13 cellular contexts compared by ENCODE assay signal in the genomic region with DNA sequence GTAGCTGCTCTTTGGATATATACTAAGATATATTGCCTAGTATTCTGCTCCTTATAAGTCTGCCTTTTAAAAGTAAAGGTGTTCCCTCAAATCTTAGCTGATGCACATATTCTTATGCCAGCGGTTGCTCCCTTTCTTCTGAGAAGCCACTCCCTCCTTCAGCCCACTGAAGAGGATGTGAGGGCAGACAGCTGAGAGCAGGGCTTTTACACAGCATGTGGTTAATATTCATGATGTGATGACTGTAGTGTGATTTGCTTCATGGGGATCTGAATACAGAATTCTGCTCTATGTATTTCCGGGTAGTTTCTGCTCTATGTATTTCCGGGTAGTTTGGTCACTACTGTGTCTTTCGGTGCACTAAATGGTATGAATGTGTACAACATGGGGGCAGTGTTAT.
DNase-seq lines count a peak whose midpoint lies in the region; ATAC-seq and TF ChIP-seq lines count a peak whose summit lies in the region.
"Had no signal": no experiment of that assay in that cellular context is flagged by ENCODE, and none has a peak within 500 bp of the region (broad histone marks: within the 10 kb centered on the region; RNA-seq: fewer than 3 reads in every experiment).

No MANE protein-coding gene starts in this region.

- H3K4me1 ChIP-seq in neutrophil (ENCODE audit: control insufficient read depth in 1 of 2, insufficient read depth in 1 of 2, low read depth in 1 of 2, low read length in 1 of 2) = peaks cover 5 to 18% of the 10 kb centered on the region in 2 experiments
- H3K4me1 ChIP-seq in right lobe of liver = no peaks in the 10 kb centered on the region
- H3K4me1 ChIP-seq in PC-9 (replicated peaks; ENCODE audit: insufficient read depth) = no peaks in the 10 kb centered on the region

- no peaks in the 10 kb centered on the region for H3F3A ChIP-seq in PC-9 (ENCODE audit: insufficient read depth, low read depth)

- no peak for TF ChIP-seq POLR2A in right lobe of liver (IDR thresholded peaks at IDR 0.05)

- CTCF ChIA-PET in PC-9 (lab: Charles Lee) = no interaction called here

- H3K9me2 ChIP-seq in PC-9 (ENCODE audit: insufficient read depth) = no peaks in the 10 kb centered on the region

- H4K20me1 ChIP-seq in PC-9 (ENCODE audit: insufficient read depth) = no peaks in the 10 kb centered on the region

- BruUV-seq in PC-9 (replicated peaks; lab: Mats Ljungman, UMichigan) = no TSS peak

- H3K27ac ChIP-seq in neutrophil (peak overlapping the region; percentile 40), right lobe of liver (no peak overlapping the region), PC-9 (no peak overlapping the region)

- intact Hi-C loops in right lobe of liver (cut with DNase I) (no loop called here), PC-9 (cut with micrococcal nuclease; ENCODE audit: unreplicated experiment) (no loop called here)

- POLR2A ChIA-PET in PC-9 (lab: Charles Lee; ENCODE audit: unreplicated experiment) = no interaction called here

- H3K4me2 ChIP-seq in PC-9 = no peak overlapping the region

- no peak overlapping the region for H2AFZ ChIP-seq in PC-9

- TF ChIP-seq CTCF in neutrophil (IDR thresholded peaks at IDR 0.05) (no peak), right lobe of liver (IDR thresholded peaks at IDR 0.05) (no peak), PC-9 (conservative IDR thresholded peaks at IDR 0.05) (no peak)

- 78% methylated on average over 4 of the region's 4 CpGs for WGBS in right lobe of liver (ENCODE audit: insufficient coverage, low coverage, low lambda C conversion rate, missing lambda C conversion rate)

- DNase-seq in ELR (ENCODE audit: low read depth) (peak; percentile 12), MV-4-11 (lab: John Stamatoyannopoulos, UW) (peak; percentile 18), astrocyte of the hippocampus (ENCODE audit: low read depth, low spot score) (peak; percentile 8), right lobe of liver (no peak), PC-9 (no peak)
- DNase-seq: activated CD4-positive, alpha-beta T cell treated with anti-CD3 and anti-CD28 coated beads, Interleukin-2, amount 50 U/mL, for 48 hours; activated naive CD4-positive, alpha-beta T cell treated with Interleukin-2 at 50 U/mL for 16 hours; erythroblast; NCI-H446 treated with DMSO at 0.1 percent for 48 hours; small intestine had no signal

- H3K36me3 ChIP-seq in neutrophil (peaks cover 10% of the 10 kb centered on the region), right lobe of liver (peaks cover 0 to 5% (median 0%) of the 10 kb centered on the region in 4 donors), PC-9 (ENCODE audit: low read depth) (no peaks in the 10 kb centered on the region)

- no peaks in the 10 kb centered on the region for H3K9me3 ChIP-seq in neutrophil
- no peaks in the 10 kb centered on the region for H3K9me3 ChIP-seq in right lobe of liver
- H3K9me3 ChIP-seq in PC-9 (ENCODE audit: insufficient read depth, low read depth) = no peaks in the 10 kb centered on the region
- H3K9me3 ChIP-seq: heart right ventricle had no signal

- H3K4me3 ChIP-seq in neutrophil (ENCODE audit: low read depth in 1 of 2, low read length in 1 of 2) (no peak overlapping the region), right lobe of liver (no peak overlapping the region), PC-9 (no peak overlapping the region)
- H3K4me3 ChIP-seq: heart right ventricle had no signal

- no peaks in the 10 kb centered on the region for H3K79me2 ChIP-seq in PC-9 (ENCODE audit: low read depth)

- ATAC-seq in right lobe of liver (no peak), SK-N-SH treated with all-trans-retinoic acid at 6 μM for 48 hours (no peak; the same call in 2 of the 3 replicates)

- H3K27me3 ChIP-seq in neutrophil = no peaks in the 10 kb centered on the region
- no peaks in the 10 kb centered on the region for H3K27me3 ChIP-seq in right lobe of liver
- no peaks in the 10 kb centered on the region for H3K27me3 ChIP-seq in PC-9 (ENCODE audit: insufficient read depth, low read depth)
- H3K27me3 ChIP-seq: heart right ventricle had no signal

TF ChIP-seq in SK-N-SH treated with all-trans-retinoic acid at 6 μM for 48 hours, 23 proteins besides CTCF, POLR2A, EP300 and RAD21:
- TF ChIP-seq SNAI2 (CRISPR knock-in tag; IDR thresholded peaks at IDR 0.05) (no peak), PPARA (CRISPR knock-in tag; IDR thresholded peaks at IDR 0.05; ENCODE audit: borderline replicate concordance) (no peak), CREB5 (CRISPR knock-in tag; IDR thresholded peaks at IDR 0.05; ENCODE audit: low read depth) (no peak), CSDC2 (CRISPR knock-in tag; IDR thresholded peaks at IDR 0.05) (no peak), GLIS3 (CRISPR knock-in tag; IDR thresholded peaks at IDR 0.05) (no peak), CSRNP3 (CRISPR knock-in tag; IDR thresholded peaks at IDR 0.05) (no peak), ZFP3 (CRISPR knock-in tag; IDR thresholded peaks at IDR 0.05) (no peak)

Comparison
In these comparisons a context has a peak if more than half of its experiments do, and no peak if none do; other contexts are left out.
1. DNase-seq: peak in ELR (single experiment), MV-4-11 (single experiment) and astrocyte of the hippocampus (single experiment); none in right lobe of liver (0 of 3) and PC-9 (0 of 2).